Comparison of ENCODE assay signal across 8 cellular contexts in genomic region chr17:82065638-82066303, GRCh38. TPM values are rescaled to one million over a fixed set of nuclear protein-coding genes. Genes with fewer than 3 reads are reported as not detected.
DNase-seq lines count a peak whose midpoint lies in the region; ATAC-seq and TF ChIP-seq lines count a peak whose summit lies in the region.

Gene DUS1L, minus strand, starts transcription at chr17:82065804. Its CDS starts 745 bp downstream, at chr17:82065059.

- H3K4me3 Mint-ChIP-seq in activated CD8-positive, alpha-beta T cell treated with anti-CD3 and anti-CD28 coated beads for 36 hours, result peak within 1 kb of the TSS; percentile 85

- POLR2A ChIA-PET in activated CD8-positive, alpha-beta T cell treated with anti-CD3 and anti-CD28 coated beads for 36 hours (lab: Charles Lee), result interaction anchor here (0.6 to 7.4 kb wide), 20 partner anchors 11 to 195 kb away, joined by 3 to 98 read pairs (median 4); partner anchors contain the start of genes ARHGDIA, DCXR, FASN and GPS1

- no peak within 1 kb of the TSS for H2BK5ac ChIP-seq in mesendoderm (ENCODE audit: low read length)

- peak within 1 kb of the TSS; percentile 39 for H3K4ac ChIP-seq in mesendoderm (ENCODE audit: low read depth, low read length)

- H3K27ac ChIP-seq in DOHH2 (ENCODE audit: low read depth, low read length) (peak within 1 kb of the TSS; percentile 13; the same call in 1 of the 2 replicates), mesendoderm (ENCODE audit: low read depth, low read length) (no peak within 1 kb of the TSS)
- peak within 1 kb of the TSS; percentile 79 for H3K27ac ChIP-seq in effector memory CD4-positive, alpha-beta T cell (ENCODE audit: insufficient read depth, low read length, poor library complexity, severe bottlenecking)

- peak within 1 kb of the TSS; percentile 88 for H3K27ac Mint-ChIP-seq in activated CD8-positive, alpha-beta T cell treated with anti-CD3 and anti-CD28 coated beads for 36 hours

- H3K4me3 ChIP-seq in DOHH2 (ENCODE audit: low read length) (peak within 1 kb of the TSS; percentile 95), mesendoderm (ENCODE audit: low read length) (peak within 1 kb of the TSS; percentile 73)
- H3K4me3 ChIP-seq in effector memory CD4-positive, alpha-beta T cell (ENCODE audit: insufficient read depth, low read depth, low read length, poor library complexity, severe bottlenecking), result peak within 1 kb of the TSS; percentile 68

- no peak within 1 kb of the TSS for H4K5ac ChIP-seq in mesendoderm (ENCODE audit: low read length)

- peaks cover 20% of the 10 kb centered on the region for H3K4me1 ChIP-seq in DOHH2 (ENCODE audit: control insufficient read depth, low read length)
- peaks cover 18% of the 10 kb centered on the region for H3K4me1 ChIP-seq in effector memory CD4-positive, alpha-beta T cell (ENCODE audit: control insufficient read depth, insufficient read depth, low read length, poor library complexity, severe bottlenecking)
- no peaks in the 10 kb centered on the region for H3K4me1 ChIP-seq in mesendoderm (ENCODE audit: control insufficient read depth, low read depth, low read length)

- no peaks in the 10 kb centered on the region for H3K9me2 ChIP-seq in DOHH2 (replicated peaks; ENCODE audit: control insufficient read depth, low read length)

- H3K27me3 ChIP-seq in DOHH2 (ENCODE audit: control insufficient read depth, low read length), result no peaks in the 10 kb centered on the region
- H3K27me3 ChIP-seq in effector memory CD4-positive, alpha-beta T cell (replicated peaks; ENCODE audit: control insufficient read depth, insufficient read depth, low read length, poor library complexity, severe bottlenecking), result no peaks in the 10 kb centered on the region
- no peaks in the 10 kb centered on the region for H3K27me3 ChIP-seq in mesendoderm (ENCODE audit: insufficient read depth, low read length, poor library complexity)

- CTCF ChIA-PET in activated CD8-positive, alpha-beta T cell treated with anti-CD3 and anti-CD28 coated beads for 36 hours (lab: Charles Lee), result interaction anchor here (1.0 to 2.9 kb wide), 4 partner anchors 28 to 43 kb away, joined by 3 to 16 read pairs (median 3); partner anchors contain the start of gene DCXR

- H3K9me3 Mint-ChIP-seq in activated CD8-positive, alpha-beta T cell treated with anti-CD3 and anti-CD28 coated beads for 36 hours, result no peaks in the 10 kb centered on the region

- no peak within 1 kb of the TSS for H2BK15ac ChIP-seq in mesendoderm (replicated peaks; ENCODE audit: low read depth)

- no peaks in the 10 kb centered on the region for H3K36me3 Mint-ChIP-seq in activated CD8-positive, alpha-beta T cell treated with anti-CD3 and anti-CD28 coated beads for 36 hours (ENCODE audit: low read depth)

- H3K79me2 ChIP-seq in DOHH2 (ENCODE audit: control insufficient read depth, low read length), result peaks cover 36% of the 10 kb centered on the region
- no peaks in the 10 kb centered on the region for H3K79me2 ChIP-seq in mesendoderm (ENCODE audit: control insufficient read depth, insufficient read depth, low read length)

- peaks cover 2% of the 10 kb centered on the region for H3K79me1 ChIP-seq in mesendoderm (ENCODE audit: low read length)

- H4K20me1 ChIP-seq in DOHH2 (ENCODE audit: control insufficient read depth, insufficient read depth, low read depth, low read length), result peaks cover 6% of the 10 kb centered on the region; the same call in 1 of the 2 replicates

- H3K18ac ChIP-seq in mesendoderm (ENCODE audit: low read length), result peak within 1 kb of the TSS; percentile 1

- peak within 1 kb of the TSS; percentile 88 for H3K9ac ChIP-seq in mesendoderm (ENCODE audit: low read length)

- TF ChIP-seq CTCF in DOHH2 (IDR thresholded peaks at IDR 0.05; ENCODE audit: low read depth, low read length, poor library complexity, severe bottlenecking), result no peak
- TF ChIP-seq CTCF in activated CD8-positive, alpha-beta T cell treated with anti-CD3 and anti-CD28 coated beads for 36 hours (IDR thresholded peaks at IDR 0.05), result no peak

- H3K4me2 ChIP-seq in DOHH2 (ENCODE audit: low read length), result peak within 1 kb of the TSS; percentile 89
- H3K4me2 ChIP-seq in mesendoderm (ENCODE audit: low read length), result peak within 1 kb of the TSS; percentile 68

- H3K27me3 Mint-ChIP-seq in activated CD8-positive, alpha-beta T cell treated with anti-CD3 and anti-CD28 coated beads for 36 hours, result no peaks in the 10 kb centered on the region

- H2BK120ac ChIP-seq in mesendoderm (ENCODE audit: low read depth, low read length), result no peak within 1 kb of the TSS

- DNase-seq in NCI-H2171 treated with DMSO at 0.1 percent for 48 hours (lab: John Stamatoyannopoulos, UW) (peak; percentile 23), mesendoderm (peak; percentile 50), NCI-H526 treated with DMSO at 0.1 percent for 48 hours (lab: John Stamatoyannopoulos, UW) (no peak)
- peak; percentile 67 for DNase-seq in activated CD8-positive, alpha-beta T cell treated with anti-CD3 and anti-CD28 coated beads for 36 hours
- peak; percentile 48 to 55 (median 48) for DNase-seq in effector memory CD4-positive, alpha-beta T cell
- peak; percentile 48 for DNase-seq in stimulated activated CD8-positive, alpha-beta memory T cell treated with anti-CD3 and anti-CD28 coated beads, Interleukin-12 subunit alpha, Interleukin-12 subunit beta, amount 100 ng/mL, for 4 hours (ENCODE audit: low read depth)

- no CpG with 5 or more reads among the region's 88 CpGs for WGBS in mesendoderm (ENCODE audit: extremely low coverage, insufficient coverage, low lambda C conversion rate)

- H3K4me1 Mint-ChIP-seq in activated CD8-positive, alpha-beta T cell treated with anti-CD3 and anti-CD28 coated beads for 36 hours (ENCODE audit: low read depth), result peaks cover 14% of the 10 kb centered on the region

- peak within 1 kb of the TSS; percentile 3 for H3K23ac ChIP-seq in mesendoderm (ENCODE audit: low read length)

- no peaks in the 10 kb centered on the region for H3K9me3 ChIP-seq in DOHH2 (ENCODE audit: control insufficient read depth, insufficient read depth, low read length)
- H3K9me3 ChIP-seq in effector memory CD4-positive, alpha-beta T cell (ENCODE audit: control insufficient read depth, low read length), result no peaks in the 10 kb centered on the region

- H3K36me3 ChIP-seq in DOHH2 (ENCODE audit: control insufficient read depth, low read length), result peaks cover 42% of the 10 kb centered on the region
- H3K36me3 ChIP-seq in effector memory CD4-positive, alpha-beta T cell (ENCODE audit: control insufficient read depth, insufficient read depth, low read length), result peaks cover 23% of the 10 kb centered on the region
- H3K36me3 ChIP-seq in mesendoderm (ENCODE audit: control insufficient read depth, insufficient read depth, low read length), result peaks cover 2% of the 10 kb centered on the region

- H4K8ac ChIP-seq in mesendoderm (ENCODE audit: low read depth, low read length), result peak within 1 kb of the TSS; percentile 90

- no peak within 1 kb of the TSS for H2AK5ac ChIP-seq in mesendoderm (ENCODE audit: low read length)

- H3F3A ChIP-seq in DOHH2 (ENCODE audit: control insufficient read depth, insufficient read depth), result no peaks in the 10 kb centered on the region

- peak; percentile 68 for ATAC-seq in GM21723 (IDR thresholded peaks at IDR 0.05; ENCODE audit: unreplicated experiment)
- ATAC-seq in activated CD8-positive, alpha-beta T cell treated with anti-CD3 and anti-CD28 coated beads for 36 hours, result peak; percentile 93

- peak within 1 kb of the TSS; percentile 95 for H3K56ac ChIP-seq in mesendoderm (ENCODE audit: low read length)

- intact Hi-C loops in activated CD8-positive, alpha-beta T cell treated with anti-CD3 and anti-CD28 coated beads for 36 hours (cut with micrococcal nuclease), result no loop called here

RNA-seq across cellular contexts. Expression of gene DUS1L, which starts in this region (rescaled TPM):
- total RNA-seq in activated CD8-positive, alpha-beta T cell treated with anti-CD3 and anti-CD28 coated beads for 36 hours, result 100 to 1,000 TPM; 139 to 140 TPM
- 35.4 TPM for polyA plus RNA-seq in mesendoderm (2013, experiment 1 of 2)
- polyA plus RNA-seq in mesendoderm (2013, experiment 2 of 2), result 32.5 TPM
